Comparison of ENCODE assay signal across 3 cellular contexts in genomic region chr5:91490340-91490739, GRCh38.
"Had no signal": no experiment of that assay in that cellular context is flagged by ENCODE, and none has a peak within 500 bp of the region (broad histone marks: within the 10 kb centered on the region; RNA-seq: fewer than 3 reads in every experiment).

No MANE protein-coding gene starts in this region.

- H3K4me3 ChIP-seq: GM12878 had no signal

- ATAC-seq: GM12878 had no signal

- DNase-seq: GDM1, GF-D8 had no signal
